ENCODE assay signal across 8 cellular contexts in the genomic region with DNA sequence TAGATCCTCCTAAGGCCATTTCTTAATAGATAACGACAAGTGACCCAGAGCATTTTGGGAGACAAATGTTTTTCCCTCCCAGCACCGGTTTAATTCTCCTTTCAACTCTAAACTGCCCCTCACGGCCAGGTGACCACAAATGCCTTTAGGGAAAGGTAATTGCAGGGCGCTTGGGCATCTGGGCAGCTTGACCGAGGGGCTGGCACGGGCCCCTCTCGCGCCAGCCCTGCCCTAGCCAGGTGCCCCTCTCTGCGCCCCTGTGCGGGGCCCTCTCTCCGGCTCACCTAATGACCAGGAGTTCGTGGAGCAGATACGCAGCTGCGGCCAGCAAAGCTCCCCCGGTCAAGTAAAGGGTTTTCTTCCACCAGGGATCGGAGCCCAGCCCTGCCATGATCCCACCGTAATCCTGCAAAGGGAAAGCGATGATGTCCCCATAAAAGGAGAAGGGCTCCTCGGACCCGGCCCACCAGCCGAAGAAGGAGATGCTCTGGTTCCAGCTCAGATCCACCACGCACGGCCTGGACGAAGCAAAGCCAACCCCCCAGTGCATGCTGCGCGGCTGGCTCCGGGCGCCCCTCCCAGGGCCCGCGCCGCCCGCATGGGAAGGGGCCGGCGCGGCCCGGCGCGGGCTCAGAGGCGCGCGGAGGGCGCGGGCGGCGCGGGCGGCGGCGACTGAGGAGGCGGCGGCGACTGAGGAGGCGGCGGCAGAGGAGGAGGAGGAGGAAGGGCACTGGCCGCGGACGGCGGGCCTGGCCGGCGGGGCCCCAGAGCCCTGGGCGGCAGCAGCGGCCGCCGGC. TPM values are rescaled to one million over a fixed set of nuclear protein-coding genes. Genes with fewer than 3 reads are reported as not detected.
DNase-seq lines count a peak whose midpoint lies in the region; TF ChIP-seq lines count a peak whose summit lies in the region.

No MANE protein-coding gene starts in this region.

- H3K4me3 ChIP-seq in GM12864 (ENCODE audit: low read depth, low read length): peak overlapping the region; percentile 54
- H3K4me3 ChIP-seq in HEK293 (ENCODE audit: low read depth, low read length): peak overlapping the region; percentile 62
- H3K4me3 ChIP-seq in SJCRH30: peak overlapping the region; percentile 84
- peak overlapping the region; percentile 62 for H3K4me3 ChIP-seq in fibroblast of the aortic adventitia (ENCODE audit: low read depth, low read length)
- H3K4me3 ChIP-seq in prostate gland: peak overlapping the region; percentile 56 to 79
- H3K4me3 ChIP-seq in CD4-positive, alpha-beta memory T cell (ENCODE audit: low read length in 2 of 2): no peak overlapping the region

- peak overlapping the region in 4 of 8 donors; percentile 14 to 57 (median 52) for H3K4me3 Mint-ChIP-seq in CD4-positive, alpha-beta memory T cell

- CTCF ChIA-PET in HEK293 (lab: Yijun Ruan, JAX): interaction anchor here (0.5 to 10.1 kb wide), 6 partner anchors 10 to 28 kb away, joined by 3 to 125 read pairs (median 4); no protein-coding TSS in a partner anchor
- CTCF ChIA-PET in CD4-positive, alpha-beta memory T cell (lab: Charles Lee; ENCODE audit: partially characterized antibody): no interaction called here

- no peaks in the 10 kb centered on the region for H3K36me3 Mint-ChIP-seq in CD4-positive, alpha-beta memory T cell

- no peak for TF ChIP-seq POLR2A in prostate gland (IDR thresholded peaks at IDR 0.05)

- H3K9me3 Mint-ChIP-seq in CD4-positive, alpha-beta memory T cell: no peaks in the 10 kb centered on the region

- H3K36me3 ChIP-seq in HEK293 (ENCODE audit: control insufficient read depth in 2 of 2, insufficient read depth in 1 of 2, low read length in 2 of 2): no peaks in the 10 kb centered on the region; a peak in 1 of 3 replicates
- no peaks in the 10 kb centered on the region for H3K36me3 ChIP-seq in SJCRH30
- no peaks in the 10 kb centered on the region for H3K36me3 ChIP-seq in prostate gland
- no peaks in the 10 kb centered on the region for H3K36me3 ChIP-seq in CD4-positive, alpha-beta memory T cell (ENCODE audit: insufficient read depth, low read length)

- H3K4me1 ChIP-seq in HEK293 (ENCODE audit: control insufficient read depth, insufficient read depth, low read length) (peaks cover 5% of the 10 kb centered on the region; the same call in 1 of the 2 replicates), SJCRH30 (peaks cover 9% of the 10 kb centered on the region; the same call in 1 of the 2 replicates), prostate gland (replicated peaks) (no peaks in the 10 kb centered on the region)
- no peaks in the 10 kb centered on the region for H3K4me1 ChIP-seq in CD4-positive, alpha-beta memory T cell (ENCODE audit: insufficient read depth, low read length)

- intact Hi-C loops in prostate gland (cut with DNase I): no loop called here
- intact Hi-C loops in CD4-positive, alpha-beta memory T cell (cut with micrococcal nuclease): no loop called here

- peaks cover 0 to 5% (median under 1%) of the 10 kb centered on the region in 4 donors for H3K4me1 Mint-ChIP-seq in CD4-positive, alpha-beta memory T cell

- H3K27me3 ChIP-seq in SJCRH30: peaks cover 4% of the 10 kb centered on the region; the same call in 1 of the 2 replicates
- H3K27me3 ChIP-seq in prostate gland (replicated peaks; ENCODE audit: insufficient read depth): no peaks in the 10 kb centered on the region
- peaks cover 12% of the 10 kb centered on the region for H3K27me3 ChIP-seq in CD4-positive, alpha-beta memory T cell (ENCODE audit: insufficient read depth, low read length)

- DNase-seq in GM12864 (ENCODE audit: low read depth): no peak
- peak; percentile 21 to 37 for DNase-seq in SJCRH30
- no peak for DNase-seq in fibroblast of the aortic adventitia (ENCODE audit: low read depth)
- DNase-seq in prostate gland (ENCODE audit: low spot score): peak; percentile 6
- DNase-seq in CD4-positive, alpha-beta memory T cell: no peak
- DNase-seq in stimulated activated CD4-positive, alpha-beta T cell treated with anti-CD3 and anti-CD28 coated beads, Interleukin-12 subunit alpha, Interleukin-12 subunit beta, amount 100 ng/mL, for 4 hours: no peak
- no peak for DNase-seq in stimulated activated CD8-positive, alpha-beta memory T cell treated with anti-CD3 and anti-CD28 coated beads, Interleukin-4, amount 100 ng/mL, for 48 hours

- no peaks in the 10 kb centered on the region for H3K9me3 ChIP-seq in HEK293 (ENCODE audit: control insufficient read depth, insufficient read depth, low read depth, low read length)
- no peaks in the 10 kb centered on the region for H3K9me3 ChIP-seq in SJCRH30 (replicated peaks)
- H3K9me3 ChIP-seq in prostate gland: no peaks in the 10 kb centered on the region
- H3K9me3 ChIP-seq in CD4-positive, alpha-beta memory T cell (ENCODE audit: control insufficient read depth in 1 of 2, low read length in 2 of 2): no peaks in the 10 kb centered on the region

- peaks cover 32 to 51% of the 10 kb centered on the region in 2 donors for H3K27me3 Mint-ChIP-seq in CD4-positive, alpha-beta memory T cell

- no peak overlapping the region for H3K27ac Mint-ChIP-seq in CD4-positive, alpha-beta memory T cell

- H3K27ac ChIP-seq in HEK293 (ENCODE audit: extremely low read depth, low read depth, low read length) (peak overlapping the region; percentile 83; the same call in 1 of the 2 replicates), SJCRH30 (no peak overlapping the region), prostate gland (peak overlapping the region; percentile 74 to 85)
- no peak overlapping the region for H3K27ac ChIP-seq in CD4-positive, alpha-beta memory T cell (ENCODE audit: low read depth, low read length)

- 6% methylated on average over 37 of the region's 64 CpGs for WGBS in prostate gland

- TF ChIP-seq CTCF in GM12864 (IDR thresholded peaks at IDR 0.05; ENCODE audit: low read depth, low read length, missing control alignments): no peak
- no peak for TF ChIP-seq CTCF in HEK293 (tag by site-specific recombination; IDR thresholded peaks at IDR 0.05)
- no peak for TF ChIP-seq CTCF in fibroblast of the aortic adventitia (IDR thresholded peaks at IDR 0.05; ENCODE audit: insufficient read depth, low read length)
- TF ChIP-seq CTCF in prostate gland (IDR thresholded peaks at IDR 0.05): no peak

- POLR2A ChIA-PET in HEK293 (lab: Yijun Ruan, JAX): interaction anchor here (0.6 to 3.1 kb wide), 11 partner anchors 11 to 219 kb away, joined by 3 to 29 read pairs (median 4); a partner anchor contains a TSS
- POLR2A ChIA-PET in CD4-positive, alpha-beta memory T cell (lab: Charles Lee; ENCODE audit: partially characterized antibody): no interaction called here

TF ChIP-seq in HEK293, 187 proteins besides CTCF, POLR2A, EP300 and RAD21 (continues in another document):
- TF ChIP-seq ZNF600 (tag by site-specific recombination; IDR thresholded peaks at IDR 0.05) (peak; percentile 27; the same call in 1 of the 2 replicates), ZBTB8A (tag by site-specific recombination; IDR thresholded peaks at IDR 0.05) (peak; percentile 79), SETDB1 (IDR thresholded peaks at IDR 0.05; ENCODE audit: insufficient read length, low read length) (no peak), GLIS1 (tag by site-specific recombination; IDR thresholded peaks at IDR 0.05) (no peak), ZNF837 (tag by site-specific recombination; IDR thresholded peaks at IDR 0.05) (no peak), MYNN (tag by site-specific recombination; IDR thresholded peaks at IDR 0.05; ENCODE audit: borderline replicate concordance) (no peak), ZNF354C (tag by site-specific recombination; IDR thresholded peaks at IDR 0.05; ENCODE audit: borderline replicate concordance, low read depth) (no peak), ZNF501 (tag by site-specific recombination; IDR thresholded peaks at IDR 0.05) (0 out of 2 replicates have a peak, but pooled peaks have one; percentile 28), ZBTB1 (tag by site-specific recombination; IDR thresholded peaks at IDR 0.05) (no peak), HOXC10 (CRISPR knock-in tag; IDR thresholded peaks at IDR 0.05) (peak; percentile 15; the same call in 1 of the 2 replicates), ZNF76 (tag by site-specific recombination; IDR thresholded peaks at IDR 0.05; ENCODE audit: borderline replicate concordance, low read depth) (peak; percentile 78), ZBTB20 (tag by site-specific recombination; IDR thresholded peaks at IDR 0.05) (peak; percentile 78; the same call in 1 of the 2 replicates)
- TF ChIP-seq, protein P1, sequence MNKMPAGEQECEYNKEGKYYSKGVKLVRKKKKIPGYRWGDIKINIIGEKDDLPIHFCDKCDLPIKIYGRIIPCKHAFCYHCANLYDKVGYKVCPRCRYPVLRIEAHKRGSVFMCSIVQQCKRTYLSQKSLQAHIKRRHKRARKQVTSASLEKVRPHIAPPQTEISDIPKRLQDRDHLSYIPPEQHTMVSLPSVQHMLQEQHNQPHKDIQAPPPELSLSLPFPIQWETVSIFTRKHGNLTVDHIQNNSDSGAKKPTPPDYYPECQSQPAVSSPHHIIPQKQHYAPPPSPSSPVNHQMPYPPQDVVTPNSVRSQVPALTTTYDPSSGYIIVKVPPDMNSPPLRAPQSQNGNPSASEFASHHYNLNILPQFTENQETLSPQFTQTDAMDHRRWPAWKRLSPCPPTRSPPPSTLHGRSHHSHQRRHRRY (tag by site-specific recombination; IDR thresholded peaks at IDR 0.05): no peak

RNA-seq across cellular contexts. Expression of a gene that starts 0.5 kb away (rescaled TPM):
- total RNA-seq in SJCRH30 (2014; rRNA removed; shearing (Covaris generic)): 5.0 and 7.4 TPM in 2 replicates
- total RNA-seq in fibroblast of the aortic adventitia (ENCODE audit: low replicate concordance) (0.08 and 0.54 TPM in 2 replicates), prostate gland (10 to 100 TPM in 1 of 2 donors, 1 to 10 TPM in 1; 6.5 to 14.7 TPM)
- total RNA-seq in CD4-positive, alpha-beta memory T cell: not detected
- polyA plus RNA-seq in CD4-positive, alpha-beta memory T cell: not detected

RNA-seq across cellular contexts. Expression of a gene that starts 45.0 kb away (rescaled TPM):
- total RNA-seq in SJCRH30 (2014; rRNA removed; shearing (Covaris generic)): 13.9 and 15.9 TPM in 2 replicates
- 6.3 and 8.9 TPM in 2 replicates for total RNA-seq in fibroblast of the aortic adventitia (ENCODE audit: low replicate concordance)
- 1 to 10 TPM; 4.0 to 6.8 TPM for total RNA-seq in prostate gland
- total RNA-seq in CD4-positive, alpha-beta memory T cell: 1 to 10 TPM; 3.1 to 4.4 TPM
- 1 to 10 TPM; 6.5 to 9.6 TPM for polyA plus RNA-seq in CD4-positive, alpha-beta memory T cell

Comparison
In these comparisons a context has a peak if more than half of its experiments do, and no peak if none do; other contexts are left out.
1. DNase-seq: peak in SJCRH30 (2 of 2) and prostate gland (single experiment); none in GM12864 (single experiment), fibroblast of the aortic adventitia (single experiment), CD4-positive, alpha-beta memory T cell (0 of 5), stimulated activated CD4-positive, alpha-beta T cell treated with anti-CD3 and anti-CD28 coated beads, Interleukin-12 subunit alpha, Interleukin-12 subunit beta, amount 100 ng/mL, for 4 hours (single experiment) and stimulated activated CD8-positive, alpha-beta memory T cell treated with anti-CD3 and anti-CD28 coated beads, Interleukin-4, amount 100 ng/mL, for 48 hours (single experiment).
2. H3K4me3 ChIP-seq: peak in GM12864 (single experiment), HEK293 (single experiment), SJCRH30 (single experiment), fibroblast of the aortic adventitia (single experiment) and prostate gland (2 of 2); none in CD4-positive, alpha-beta memory T cell (0 of 2).
3. H3K27ac ChIP-seq: peak in HEK293 (single experiment) and prostate gland (2 of 2); none in SJCRH30 (single experiment) and CD4-positive, alpha-beta memory T cell (single experiment).